In the genomic region with DNA sequence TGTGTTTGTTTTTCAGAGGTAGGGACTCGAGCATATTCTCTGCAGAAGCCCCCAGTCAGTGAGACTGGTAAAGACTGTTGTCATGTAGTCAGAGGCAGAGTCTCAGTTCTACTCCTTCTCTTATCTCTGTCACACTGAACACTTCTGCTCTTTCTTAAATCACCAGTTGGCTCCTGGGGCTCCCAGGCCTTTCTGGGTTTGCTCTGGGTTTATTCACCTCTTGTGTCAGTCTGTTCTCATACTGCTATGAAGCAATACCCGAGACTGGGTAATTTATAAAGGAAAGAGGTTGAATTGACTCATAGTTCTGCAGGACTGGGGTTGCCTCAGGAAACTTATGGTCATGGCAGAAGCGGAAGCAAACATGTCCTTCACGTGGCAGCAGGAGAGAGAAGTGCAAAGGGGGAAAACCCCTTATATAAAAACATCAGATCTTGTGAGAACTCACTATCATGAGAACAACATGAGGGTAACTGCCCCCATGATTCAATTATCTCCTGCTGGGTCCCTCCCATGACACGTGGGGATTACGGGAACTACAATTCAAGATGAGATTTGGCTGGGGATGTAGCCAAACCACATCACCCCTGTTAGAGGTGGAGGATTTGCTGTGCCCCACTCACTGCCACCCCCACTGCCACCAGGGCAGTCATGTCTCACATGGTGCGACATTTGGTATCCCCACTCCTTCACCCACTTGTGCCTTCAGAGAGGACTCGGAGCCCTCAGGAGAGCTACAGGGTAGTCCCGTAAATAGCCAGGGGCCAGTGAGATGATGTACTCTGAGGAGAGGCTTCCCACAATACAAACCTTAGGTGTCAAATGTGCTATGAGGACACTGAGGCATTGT, we compare ENCODE assay signal across 8 cellular contexts. TPM values are rescaled to one million over a fixed set of nuclear protein-coding genes. Genes with fewer than 3 reads are reported as not detected.
DNase-seq lines count a peak whose midpoint lies in the region; ATAC-seq and FAIRE-seq lines count a peak whose summit lies in the region.

No MANE protein-coding gene starts in this region.

- ATAC-seq in HG03159 (IDR thresholded peaks at IDR 0.05; ENCODE audit: unreplicated experiment), result peak; percentile 74

- DNase-seq in GM19239 (ENCODE audit: insufficient read length, low spot score), result no peak
- DNase-seq in activated CD4-positive, CD25-positive, alpha-beta regulatory T cell (lab: John Stamatoyannopoulos, UW), result peak; percentile 12 to 36 (median 27)
- peak; percentile 86 for DNase-seq in dermis blood vessel endothelial cell
- peak; percentile 50 to 53 for DNase-seq in stimulated activated CD4-positive, alpha-beta T cell treated with anti-CD3 and anti-CD28 coated beads, Interleukin-12 subunit alpha, Interleukin-12 subunit beta, amount 100 ng/mL, for 24 hours (ENCODE audit: low read depth in 2 of 2)
- DNase-seq in NCI-H2029 treated with DMSO at 0.1 percent for 48 hours (lab: John Stamatoyannopoulos, UW), result no peak
- no peak for DNase-seq in NCI-H1436 treated with DMSO at 0.1 percent for 48 hours (lab: John Stamatoyannopoulos, UW)
- DNase-seq in NCI-H69 (lab: John Stamatoyannopoulos, UW), result no peak

- peak; percentile 93 for FAIRE-seq in GM19239 (lab: Jason Lieb, UNC)

RNA-seq across cellular contexts. Expression of a gene that starts 35.9 kb away (rescaled TPM):
- 21.3 and 29.1 TPM in 2 replicates for total RNA-seq in dermis blood vessel endothelial cell

Comparison
In these comparisons a context has a peak if more than half of its experiments do, and no peak if none do; other contexts are left out.
1. DNase-seq: peak in activated CD4-positive, CD25-positive, alpha-beta regulatory T cell (4 of 4), dermis blood vessel endothelial cell (single experiment) and stimulated activated CD4-positive, alpha-beta T cell treated with anti-CD3 and anti-CD28 coated beads, Interleukin-12 subunit alpha, Interleukin-12 subunit beta, amount 100 ng/mL, for 24 hours (2 of 2); none in GM19239 (single experiment), NCI-H2029 treated with DMSO at 0.1 percent for 48 hours (single experiment), NCI-H1436 treated with DMSO at 0.1 percent for 48 hours (single experiment) and NCI-H69 (single experiment).